ENCODE assay signal across 1 cellular context in genomic region chr3:177905173-177905894, GRCh38.
TF ChIP-seq lines count a peak whose summit lies in the region.

No MANE protein-coding gene starts in this region.

TF ChIP-seq in GM23338, 12 proteins besides CTCF, POLR2A, EP300 and RAD21 (continued from another document):
- TF ChIP-seq, protein P1, sequence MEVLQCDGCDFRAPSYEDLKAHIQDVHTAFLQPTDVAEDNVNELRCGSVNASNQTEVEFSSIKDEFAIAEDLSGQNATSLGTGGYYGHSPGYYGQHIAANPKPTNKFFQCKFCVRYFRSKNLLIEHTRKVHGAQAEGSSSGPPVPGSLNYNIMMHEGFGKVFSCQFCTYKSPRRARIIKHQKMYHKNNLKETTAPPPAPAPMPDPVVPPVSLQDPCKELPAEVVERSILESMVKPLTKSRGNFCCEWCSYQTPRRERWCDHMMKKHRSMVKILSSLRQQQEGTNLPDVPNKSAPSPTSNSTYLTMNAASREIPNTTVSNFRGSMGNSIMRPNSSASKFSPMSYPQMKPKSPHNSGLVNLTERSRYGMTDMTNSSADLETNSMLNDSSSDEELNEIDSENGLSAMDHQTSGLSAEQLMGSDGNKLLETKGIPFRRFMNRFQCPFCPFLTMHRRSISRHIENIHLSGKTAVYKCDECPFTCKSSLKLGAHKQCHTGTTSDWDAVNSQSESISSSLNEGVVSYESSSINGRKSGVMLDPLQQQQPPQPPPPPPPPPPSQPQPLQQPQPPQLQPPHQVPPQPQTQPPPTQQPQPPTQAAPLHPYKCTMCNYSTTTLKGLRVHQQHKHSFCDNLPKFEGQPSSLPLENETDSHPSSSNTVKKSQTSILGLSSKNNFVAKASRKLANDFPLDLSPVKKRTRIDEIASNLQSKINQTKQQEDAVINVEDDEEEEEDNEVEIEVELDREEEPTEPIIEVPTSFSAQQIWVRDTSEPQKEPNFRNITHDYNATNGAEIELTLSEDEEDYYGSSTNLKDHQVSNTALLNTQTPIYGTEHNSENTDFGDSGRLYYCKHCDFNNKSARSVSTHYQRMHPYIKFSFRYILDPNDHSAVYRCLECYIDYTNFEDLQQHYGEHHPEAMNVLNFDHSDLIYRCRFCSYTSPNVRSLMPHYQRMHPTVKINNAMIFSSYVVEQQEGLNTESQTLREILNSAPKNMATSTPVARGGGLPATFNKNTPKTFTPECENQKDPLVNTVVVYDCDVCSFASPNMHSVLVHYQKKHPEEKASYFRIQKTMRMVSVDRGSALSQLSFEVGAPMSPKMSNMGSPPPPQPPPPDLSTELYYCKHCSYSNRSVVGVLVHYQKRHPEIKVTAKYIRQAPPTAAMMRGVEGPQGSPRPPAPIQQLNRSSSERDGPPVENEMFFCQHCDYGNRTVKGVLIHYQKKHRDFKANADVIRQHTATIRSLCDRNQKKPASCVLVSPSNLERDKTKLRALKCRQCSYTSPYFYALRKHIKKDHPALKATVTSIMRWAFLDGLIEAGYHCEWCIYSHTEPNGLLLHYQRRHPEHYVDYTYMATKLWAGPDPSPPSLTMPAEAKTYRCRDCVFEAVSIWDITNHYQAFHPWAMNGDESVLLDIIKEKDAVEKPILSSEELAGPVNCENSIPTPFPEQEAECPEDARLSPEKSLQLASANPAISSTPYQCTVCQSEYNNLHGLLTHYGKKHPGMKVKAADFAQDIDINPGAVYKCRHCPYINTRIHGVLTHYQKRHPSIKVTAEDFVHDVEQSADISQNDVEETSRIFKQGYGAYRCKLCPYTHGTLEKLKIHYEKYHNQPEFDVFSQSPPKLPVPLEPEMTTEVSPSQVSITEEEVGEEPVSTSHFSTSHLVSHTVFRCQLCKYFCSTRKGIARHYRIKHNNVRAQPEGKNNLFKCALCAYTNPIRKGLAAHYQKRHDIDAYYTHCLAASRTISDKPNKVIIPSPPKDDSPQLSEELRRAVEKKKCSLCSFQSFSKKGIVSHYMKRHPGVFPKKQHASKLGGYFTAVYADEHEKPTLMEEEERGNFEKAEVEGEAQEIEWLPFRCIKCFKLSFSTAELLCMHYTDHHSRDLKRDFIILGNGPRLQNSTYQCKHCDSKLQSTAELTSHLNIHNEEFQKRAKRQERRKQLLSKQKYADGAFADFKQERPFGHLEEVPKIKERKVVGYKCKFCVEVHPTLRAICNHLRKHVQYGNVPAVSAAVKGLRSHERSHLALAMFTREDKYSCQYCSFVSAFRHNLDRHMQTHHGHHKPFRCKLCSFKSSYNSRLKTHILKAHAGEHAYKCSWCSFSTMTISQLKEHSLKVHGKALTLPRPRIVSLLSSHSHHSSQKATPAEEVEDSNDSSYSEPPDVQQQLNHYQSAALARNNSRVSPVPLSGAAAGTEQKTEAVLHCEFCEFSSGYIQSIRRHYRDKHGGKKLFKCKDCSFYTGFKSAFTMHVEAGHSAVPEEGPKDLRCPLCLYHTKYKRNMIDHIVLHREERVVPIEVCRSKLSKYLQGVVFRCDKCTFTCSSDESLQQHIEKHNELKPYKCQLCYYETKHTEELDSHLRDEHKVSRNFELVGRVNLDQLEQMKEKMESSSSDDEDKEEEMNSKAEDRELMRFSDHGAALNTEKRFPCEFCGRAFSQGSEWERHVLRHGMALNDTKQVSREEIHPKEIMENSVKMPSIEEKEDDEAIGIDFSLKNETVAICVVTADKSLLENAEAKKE (CRISPR knock-in tag; IDR thresholded peaks at IDR 0.05): no peak
- no peak for TF ChIP-seq EZH2phosphoT487 (IDR thresholded peaks at IDR 0.05; ENCODE audit: unreplicated experiment)
